8 cellular contexts compared by ENCODE assay signal in the genomic region with DNA sequence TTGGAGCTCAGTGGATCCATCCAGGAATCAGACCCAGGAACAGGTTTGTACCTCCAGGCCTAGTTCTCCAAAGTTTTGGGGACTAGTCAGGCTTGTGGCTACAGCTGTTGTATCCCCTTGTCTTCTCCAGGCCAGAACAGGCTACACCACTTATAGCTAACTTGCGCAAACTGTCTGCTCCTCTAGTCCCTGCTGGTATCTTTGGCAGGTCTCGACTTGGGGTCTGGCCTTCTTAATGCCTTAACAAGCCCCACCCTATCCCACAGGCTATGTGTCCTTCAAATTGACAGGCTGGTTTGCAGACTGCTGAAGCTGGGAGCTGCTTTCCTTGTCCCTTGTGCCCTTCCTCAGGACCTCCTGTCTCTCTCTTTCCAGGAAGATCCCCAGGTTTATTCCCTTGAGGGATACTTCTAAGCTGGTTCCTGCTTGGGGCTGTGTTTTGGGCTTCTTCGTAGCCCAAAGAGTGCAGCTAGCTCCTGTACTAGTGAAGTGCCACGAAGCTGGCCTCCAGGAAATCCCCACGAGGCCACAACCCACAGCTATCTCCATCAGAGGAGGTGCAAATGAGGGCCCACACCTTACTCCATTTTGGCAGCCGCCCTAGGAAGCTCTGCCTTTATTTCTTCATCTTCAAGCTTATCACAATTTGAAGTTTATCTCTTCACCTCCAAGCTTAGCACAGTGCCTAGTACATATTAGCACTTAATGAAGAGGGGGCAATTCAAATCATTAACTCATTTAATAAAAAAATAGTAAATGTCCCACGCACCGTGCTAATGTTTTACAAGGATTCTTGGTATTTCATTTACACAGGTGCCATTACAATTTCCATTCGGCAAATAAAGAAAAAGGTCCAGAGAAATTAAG. TPM values are rescaled to one million over a fixed set of nuclear protein-coding genes. Genes with fewer than 3 reads are reported as not detected.
DNase-seq lines count a peak whose midpoint lies in the region; ATAC-seq and TF ChIP-seq lines count a peak whose summit lies in the region.

No MANE protein-coding gene starts in this region.

- peaks cover 12% of the 10 kb centered on the region for H3K4me1 ChIP-seq in mucosa of descending colon (ENCODE audit: low read depth)

- H3K4me3 ChIP-seq in epithelial cell of proximal tubule (ENCODE audit: low read depth, low read length) = peak overlapping the region; percentile 89
- H3K4me3 ChIP-seq in retinal pigment epithelial cell (ENCODE audit: low read length) = peak overlapping the region; percentile 94
- H3K4me3 ChIP-seq in mucosa of descending colon = no peak overlapping the region

- no peaks in the 10 kb centered on the region for H3K9me3 ChIP-seq in mucosa of descending colon

- H3K36me3 ChIP-seq in mucosa of descending colon (ENCODE audit: low read depth) = no peaks in the 10 kb centered on the region

- peak overlapping the region; percentile 78 for H3K27ac ChIP-seq in VCaP

- intact Hi-C loops in mucosa of descending colon (cut with DNase I, micrococcal nuclease) = loop anchor here in 1 of 2 donors (10.0 kb wide), 1 partner anchor 82 kb away; no protein-coding TSS in a partner anchor

- TF ChIP-seq CTCF in VCaP (conservative IDR thresholded peaks at IDR 0.05) (no peak), epithelial cell of proximal tubule (conservative IDR thresholded peaks at IDR 0.05; ENCODE audit: low read depth, low read length) (no peak), retinal pigment epithelial cell (conservative IDR thresholded peaks at IDR 0.05; ENCODE audit: low read depth, low read length) (no peak), mucosa of descending colon (IDR thresholded peaks at IDR 0.05) (no peak)

- no peak for DNase-seq in epithelial cell of proximal tubule (ENCODE audit: low read depth)
- no peak for DNase-seq in retinal pigment epithelial cell (ENCODE audit: low read depth)
- DNase-seq in OCI-M2 (lab: John Stamatoyannopoulos, UW; ENCODE audit: unreplicated experiment) = no peak
- DNase-seq in NCI-H1092 treated with DMSO at 0.1 percent for 48 hours (lab: John Stamatoyannopoulos, UW) = no peak
- no peak for DNase-seq in mucosa of descending colon

- ATAC-seq in GM21360 (IDR thresholded peaks at IDR 0.05; ENCODE audit: unreplicated experiment) (peak; percentile 17), HG03571 (IDR thresholded peaks at IDR 0.05; ENCODE audit: unreplicated experiment) (no peak), mucosa of descending colon (no peak)

RNA-seq across cellular contexts. Expression of a gene that starts 0.7 kb away (rescaled TPM):
- total RNA-seq in epithelial cell of proximal tubule (39.3 and 49.4 TPM in 2 replicates), mucosa of descending colon (10 to 100 TPM; 40.8 to 52.0 (median 44.0) TPM)
